ENCODE assay signal across 1 cellular context in the genomic region with DNA sequence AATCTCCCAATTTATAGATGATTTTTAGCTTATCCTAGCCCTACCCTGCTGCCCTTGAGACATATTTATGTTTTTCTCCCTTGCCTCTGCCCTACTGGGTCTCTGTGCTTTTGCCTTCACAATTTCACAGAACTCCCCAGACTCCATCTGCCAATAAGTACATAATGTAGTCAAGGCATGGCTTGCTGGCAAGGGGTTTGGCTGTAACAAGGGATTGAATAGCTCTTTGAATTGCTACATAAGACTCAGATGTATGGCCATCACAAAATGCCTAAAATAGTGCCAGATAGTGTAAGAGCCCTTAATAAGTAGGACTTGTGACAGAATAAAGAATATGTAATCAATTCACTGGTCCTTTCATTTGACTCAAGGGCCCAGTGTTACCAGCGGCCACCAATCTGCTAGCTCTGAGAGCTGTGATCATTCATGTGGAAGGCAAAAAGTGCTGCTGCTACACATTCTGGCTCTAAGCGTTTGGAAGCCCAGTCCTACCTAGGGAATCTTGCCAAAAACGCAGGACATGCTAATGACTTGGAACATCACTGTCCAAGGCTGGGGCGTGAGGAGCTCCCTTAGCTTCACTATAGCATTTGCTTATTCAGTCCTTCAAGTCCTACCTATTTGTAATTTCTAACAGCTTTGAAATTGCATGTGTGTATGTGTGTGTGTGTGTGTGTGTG.
TF ChIP-seq lines count a peak whose summit lies in the region.

No MANE protein-coding gene starts in this region.

TF ChIP-seq in H1, 55 proteins besides CTCF, POLR2A, EP300 and RAD21 (continued from another document):
- TF ChIP-seq, protein P1, sequence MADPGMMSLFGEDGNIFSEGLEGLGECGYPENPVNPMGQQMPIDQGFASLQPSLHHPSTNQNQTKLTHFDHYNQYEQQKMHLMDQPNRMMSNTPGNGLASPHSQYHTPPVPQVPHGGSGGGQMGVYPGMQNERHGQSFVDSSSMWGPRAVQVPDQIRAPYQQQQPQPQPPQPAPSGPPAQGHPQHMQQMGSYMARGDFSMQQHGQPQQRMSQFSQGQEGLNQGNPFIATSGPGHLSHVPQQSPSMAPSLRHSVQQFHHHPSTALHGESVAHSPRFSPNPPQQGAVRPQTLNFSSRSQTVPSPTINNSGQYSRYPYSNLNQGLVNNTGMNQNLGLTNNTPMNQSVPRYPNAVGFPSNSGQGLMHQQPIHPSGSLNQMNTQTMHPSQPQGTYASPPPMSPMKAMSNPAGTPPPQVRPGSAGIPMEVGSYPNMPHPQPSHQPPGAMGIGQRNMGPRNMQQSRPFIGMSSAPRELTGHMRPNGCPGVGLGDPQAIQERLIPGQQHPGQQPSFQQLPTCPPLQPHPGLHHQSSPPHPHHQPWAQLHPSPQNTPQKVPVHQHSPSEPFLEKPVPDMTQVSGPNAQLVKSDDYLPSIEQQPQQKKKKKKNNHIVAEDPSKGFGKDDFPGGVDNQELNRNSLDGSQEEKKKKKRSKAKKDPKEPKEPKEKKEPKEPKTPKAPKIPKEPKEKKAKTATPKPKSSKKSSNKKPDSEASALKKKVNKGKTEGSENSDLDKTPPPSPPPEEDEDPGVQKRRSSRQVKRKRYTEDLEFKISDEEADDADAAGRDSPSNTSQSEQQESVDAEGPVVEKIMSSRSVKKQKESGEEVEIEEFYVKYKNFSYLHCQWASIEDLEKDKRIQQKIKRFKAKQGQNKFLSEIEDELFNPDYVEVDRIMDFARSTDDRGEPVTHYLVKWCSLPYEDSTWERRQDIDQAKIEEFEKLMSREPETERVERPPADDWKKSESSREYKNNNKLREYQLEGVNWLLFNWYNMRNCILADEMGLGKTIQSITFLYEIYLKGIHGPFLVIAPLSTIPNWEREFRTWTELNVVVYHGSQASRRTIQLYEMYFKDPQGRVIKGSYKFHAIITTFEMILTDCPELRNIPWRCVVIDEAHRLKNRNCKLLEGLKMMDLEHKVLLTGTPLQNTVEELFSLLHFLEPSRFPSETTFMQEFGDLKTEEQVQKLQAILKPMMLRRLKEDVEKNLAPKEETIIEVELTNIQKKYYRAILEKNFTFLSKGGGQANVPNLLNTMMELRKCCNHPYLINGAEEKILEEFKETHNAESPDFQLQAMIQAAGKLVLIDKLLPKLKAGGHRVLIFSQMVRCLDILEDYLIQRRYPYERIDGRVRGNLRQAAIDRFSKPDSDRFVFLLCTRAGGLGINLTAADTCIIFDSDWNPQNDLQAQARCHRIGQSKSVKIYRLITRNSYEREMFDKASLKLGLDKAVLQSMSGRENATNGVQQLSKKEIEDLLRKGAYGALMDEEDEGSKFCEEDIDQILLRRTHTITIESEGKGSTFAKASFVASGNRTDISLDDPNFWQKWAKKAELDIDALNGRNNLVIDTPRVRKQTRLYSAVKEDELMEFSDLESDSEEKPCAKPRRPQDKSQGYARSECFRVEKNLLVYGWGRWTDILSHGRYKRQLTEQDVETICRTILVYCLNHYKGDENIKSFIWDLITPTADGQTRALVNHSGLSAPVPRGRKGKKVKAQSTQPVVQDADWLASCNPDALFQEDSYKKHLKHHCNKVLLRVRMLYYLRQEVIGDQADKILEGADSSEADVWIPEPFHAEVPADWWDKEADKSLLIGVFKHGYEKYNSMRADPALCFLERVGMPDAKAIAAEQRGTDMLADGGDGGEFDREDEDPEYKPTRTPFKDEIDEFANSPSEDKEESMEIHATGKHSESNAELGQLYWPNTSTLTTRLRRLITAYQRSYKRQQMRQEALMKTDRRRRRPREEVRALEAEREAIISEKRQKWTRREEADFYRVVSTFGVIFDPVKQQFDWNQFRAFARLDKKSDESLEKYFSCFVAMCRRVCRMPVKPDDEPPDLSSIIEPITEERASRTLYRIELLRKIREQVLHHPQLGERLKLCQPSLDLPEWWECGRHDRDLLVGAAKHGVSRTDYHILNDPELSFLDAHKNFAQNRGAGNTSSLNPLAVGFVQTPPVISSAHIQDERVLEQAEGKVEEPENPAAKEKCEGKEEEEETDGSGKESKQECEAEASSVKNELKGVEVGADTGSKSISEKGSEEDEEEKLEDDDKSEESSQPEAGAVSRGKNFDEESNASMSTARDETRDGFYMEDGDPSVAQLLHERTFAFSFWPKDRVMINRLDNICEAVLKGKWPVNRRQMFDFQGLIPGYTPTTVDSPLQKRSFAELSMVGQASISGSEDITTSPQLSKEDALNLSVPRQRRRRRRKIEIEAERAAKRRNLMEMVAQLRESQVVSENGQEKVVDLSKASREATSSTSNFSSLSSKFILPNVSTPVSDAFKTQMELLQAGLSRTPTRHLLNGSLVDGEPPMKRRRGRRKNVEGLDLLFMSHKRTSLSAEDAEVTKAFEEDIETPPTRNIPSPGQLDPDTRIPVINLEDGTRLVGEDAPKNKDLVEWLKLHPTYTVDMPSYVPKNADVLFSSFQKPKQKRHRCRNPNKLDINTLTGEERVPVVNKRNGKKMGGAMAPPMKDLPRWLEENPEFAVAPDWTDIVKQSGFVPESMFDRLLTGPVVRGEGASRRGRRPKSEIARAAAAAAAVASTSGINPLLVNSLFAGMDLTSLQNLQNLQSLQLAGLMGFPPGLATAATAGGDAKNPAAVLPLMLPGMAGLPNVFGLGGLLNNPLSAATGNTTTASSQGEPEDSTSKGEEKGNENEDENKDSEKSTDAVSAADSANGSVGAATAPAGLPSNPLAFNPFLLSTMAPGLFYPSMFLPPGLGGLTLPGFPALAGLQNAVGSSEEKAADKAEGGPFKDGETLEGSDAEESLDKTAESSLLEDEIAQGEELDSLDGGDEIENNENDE (IDR thresholded peaks at IDR 0.05; ENCODE audit: insufficient replicate concordance, low read length): no peak
- TF ChIP-seq CREB1 (IDR thresholded peaks at IDR 0.05) (no peak), SP1 (IDR thresholded peaks at IDR 0.05; ENCODE audit: low read depth, low read length) (no peak), HDAC6 (IDR thresholded peaks at IDR 0.05; ENCODE audit: low read depth, low read length) (no peak), SP2 (IDR thresholded peaks at IDR 0.05; ENCODE audit: low read length) (no peak), SAP30 (IDR thresholded peaks at IDR 0.05; ENCODE audit: insufficient read depth, insufficient replicate concordance, low read length) (no peak), POU5F1 (IDR thresholded peaks at IDR 0.05; ENCODE audit: low read depth, low read length) (no peak), GABPA (IDR thresholded peaks at IDR 0.05; ENCODE audit: borderline replicate concordance, insufficient read depth, low read length) (no peak)
